18 cellular contexts compared by ENCODE assay signal in genomic region chr12:91432755-91433154, GRCh38.
DNase-seq lines count a peak whose midpoint lies in the region; ATAC-seq, FAIRE-seq and TF ChIP-seq lines count a peak whose summit lies in the region.
"Had no signal": no experiment of that assay in that cellular context is flagged by ENCODE, and none has a peak within 500 bp of the region (broad histone marks: within the 10 kb centered on the region; RNA-seq: fewer than 3 reads in every experiment).

No MANE protein-coding gene starts in this region.

- no peaks in the 10 kb centered on the region for H3K36me3 Mint-ChIP-seq in nephron (ENCODE audit: low read depth)
- H3K36me3 Mint-ChIP-seq: CD8-positive, alpha-beta T cell had no signal

- FAIRE-seq in endometrium (lab: Jason Lieb, UNC) = peak; percentile 70
- FAIRE-seq: GM19239, H54 had no signal

- TF ChIP-seq CTCF in cardiac muscle cell (IDR thresholded peaks at IDR 0.05; ENCODE audit: low read depth, low read length) (no peak), nephron (IDR thresholded peaks at IDR 0.05; ENCODE audit: unreplicated experiment in 3 of 3) (no peak), dorsolateral prefrontal cortex (IDR thresholded peaks at IDR 0.05 in 54 of 56, conservative IDR thresholded peaks at IDR 0.05 in 2 of 56; ENCODE audit: low read depth in 1 of 56, partially characterized antibody in 56 of 56) (no peak)

- H3K4me1 Mint-ChIP-seq in nephron = peaks cover 11% of the 10 kb centered on the region
- H3K4me1 Mint-ChIP-seq: B cell had no signal

- H3K4me3 ChIP-seq in cardiac muscle cell (no peak overlapping the region), right cardiac atrium (ENCODE audit: low read length) (no peak overlapping the region), dorsolateral prefrontal cortex (no peak overlapping the region)
- H3K4me3 ChIP-seq: BLaER1 treated with 17β-estradiol and CSF1 and Interleukin-3, amounts not matched to agents 10 nM and 100 nM; GM23338 had no signal

- intact Hi-C loops in right cardiac atrium (cut with DNase I) (no loop called here), dorsolateral prefrontal cortex (cut with DNase I) (no loop called here)

- ATAC-seq in right cardiac atrium = no peak
- ATAC-seq: CD8-positive, alpha-beta T cell had no signal

- H3K27ac ChIP-seq in cardiac muscle cell (peak overlapping the region; percentile 80), right cardiac atrium (ENCODE audit: low read length) (no peak overlapping the region), dorsolateral prefrontal cortex (no peak overlapping the region)
- H3K27ac ChIP-seq: 22Rv1; BLaER1 treated with 17β-estradiol and CSF1 and Interleukin-3, amounts not matched to agents 10 nM and 100 nM; HL-60 had no signal

- no peaks in the 10 kb centered on the region for H3K36me3 ChIP-seq in cardiac muscle cell
- H3K36me3 ChIP-seq: BLaER1 treated with 17β-estradiol and CSF1 and Interleukin-3, amounts not matched to agents 10 nM and 100 nM had no signal

- no peak overlapping the region for H3K4me3 Mint-ChIP-seq in nephron
- H3K4me3 Mint-ChIP-seq: B cell; CD8-positive, alpha-beta T cell; GM23338 had no signal

- DNase-seq in cardiac muscle cell (ENCODE audit: low read depth in 1 of 2, low spot score in 1 of 2) (no peak), right cardiac atrium (no peak), dorsolateral prefrontal cortex (no peak), NCI-H2171 treated with DMSO at 0.1 percent for 48 hours (lab: John Stamatoyannopoulos, UW) (no peak)
- DNase-seq in central memory CD4-positive, alpha-beta T cell = no peak
- DNase-seq: Calu3; CD8-positive, alpha-beta T cell; DMS79 treated with DMSO at 0.1 percent for 48 hours; HCEC 1CT had no signal

- H3K4me1 ChIP-seq in cardiac muscle cell (ENCODE audit: low read depth) (peaks cover 20% of the 10 kb centered on the region), right cardiac atrium (ENCODE audit: control insufficient read depth, insufficient read depth, low read length) (peaks cover 1% of the 10 kb centered on the region)
- H3K4me1 ChIP-seq: BLaER1 treated with 17β-estradiol and CSF1 and Interleukin-3, amounts not matched to agents 10 nM and 100 nM had no signal

- WGBS in right cardiac atrium = 54% methylated on average over 1 of the region's 1 CpG

- H3K27me3 ChIP-seq in cardiac muscle cell (no peaks in the 10 kb centered on the region), right cardiac atrium (ENCODE audit: control insufficient read depth, insufficient read depth) (no peaks in the 10 kb centered on the region), dorsolateral prefrontal cortex (no peaks in the 10 kb centered on the region)
- H3K27me3 ChIP-seq: BLaER1 treated with 17β-estradiol and CSF1 and Interleukin-3, amounts not matched to agents 10 nM and 100 nM had no signal

- H3K27ac Mint-ChIP-seq in nephron = peak overlapping the region in 2 of 3 experiments; percentile 77 to 89
- H3K27ac Mint-ChIP-seq: B cell; CD8-positive, alpha-beta T cell; GM23338 had no signal

- no peaks in the 10 kb centered on the region for H3K27me3 Mint-ChIP-seq in nephron (ENCODE audit: low read depth)

- H3K9me3 Mint-ChIP-seq in nephron = no peaks in the 10 kb centered on the region
- H3K9me3 Mint-ChIP-seq: CD8-positive, alpha-beta T cell; GM23338 had no signal

- no peaks in the 10 kb centered on the region for H3K9me3 ChIP-seq in cardiac muscle cell (ENCODE audit: low read depth)
- no peaks in the 10 kb centered on the region for H3K9me3 ChIP-seq in right cardiac atrium (ENCODE audit: control insufficient read depth, low read length)
- H3K9me3 ChIP-seq: BLaER1 treated with 17β-estradiol and CSF1 and Interleukin-3, amounts not matched to agents 10 nM and 100 nM had no signal
